ENCODE assay signal across 1 cellular context in genomic region chr14:55434805-55435174, GRCh38.
TF ChIP-seq lines count a peak whose summit lies in the region.

No MANE protein-coding gene starts in this region.

TF ChIP-seq in endothelial cell of umbilical vein, 7 proteins besides CTCF, POLR2A, EP300 and RAD21:
- no peak for TF ChIP-seq MYC (IDR thresholded peaks at IDR 0.05; ENCODE audit: low read depth, low read length)
- no peak for TF ChIP-seq FOS (IDR thresholded peaks at IDR 0.05; ENCODE audit: borderline replicate concordance, insufficient read depth, low read length)
- TF ChIP-seq JUN (IDR thresholded peaks at IDR 0.05; ENCODE audit: borderline replicate concordance, insufficient read depth, insufficient read length, low read depth): no peak
- TF ChIP-seq POLR2AphosphoS5 (IDR thresholded peaks at IDR 0.05; ENCODE audit: insufficient read depth, low read depth, low read length): no peak
- TF ChIP-seq GATA2 (IDR thresholded peaks at IDR 0.05; ENCODE audit: insufficient read depth, insufficient read length, low read depth, low read length): no peak
- TF ChIP-seq EZH2 (IDR thresholded peaks at IDR 0.05; ENCODE audit: borderline replicate concordance, low read depth, low read length, severe bottlenecking): no peak
- TF ChIP-seq MAX (IDR thresholded peaks at IDR 0.05; ENCODE audit: insufficient read depth, insufficient read length): no peak
